Comparison of ENCODE assay signal across 8 cellular contexts in the genomic region with DNA sequence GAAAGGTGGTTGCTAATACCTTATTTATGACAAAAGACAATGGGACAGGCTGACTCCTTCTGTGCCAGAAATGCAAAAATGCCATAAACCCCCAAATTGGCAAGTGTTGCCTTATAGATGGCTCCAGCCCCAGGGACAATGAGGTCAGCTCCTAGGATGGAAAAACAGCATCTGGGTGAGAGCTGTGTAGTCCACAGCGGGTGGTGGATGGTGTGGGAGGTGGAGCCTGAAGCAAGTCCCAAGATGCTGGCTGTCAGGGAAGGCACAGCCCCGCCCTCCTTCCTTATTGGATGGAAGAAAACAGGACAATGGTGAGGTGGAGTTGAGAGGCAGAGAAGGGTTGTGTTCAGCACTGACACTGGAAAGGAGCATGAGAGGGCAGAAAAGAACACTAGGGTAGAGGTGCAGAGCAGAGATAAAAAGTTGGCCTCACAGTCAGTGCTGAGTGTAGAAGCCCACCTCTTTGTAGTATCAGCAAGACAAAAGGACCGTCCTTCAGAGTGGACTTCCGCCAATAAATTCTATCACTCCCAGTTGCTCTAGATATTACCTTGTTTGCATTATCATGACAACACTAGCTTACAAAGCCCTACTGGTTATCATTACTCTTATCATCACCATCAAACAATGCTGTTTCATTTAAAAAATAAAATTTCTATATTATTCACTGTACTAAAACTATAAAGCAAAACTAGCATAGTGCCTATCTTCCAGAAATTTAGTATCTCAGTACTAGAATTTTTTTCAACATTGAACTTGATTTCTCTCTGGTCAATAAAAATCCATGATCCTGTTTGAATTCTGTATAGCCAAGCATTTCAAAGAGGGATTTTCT. TPM values are rescaled to one million over a fixed set of nuclear protein-coding genes. Genes with fewer than 3 reads are reported as not detected.
DNase-seq lines count a peak whose midpoint lies in the region; ATAC-seq and TF ChIP-seq lines count a peak whose summit lies in the region.

No MANE protein-coding gene starts in this region.

- H3K9me3 ChIP-seq in left ventricle myocardium inferior (replicated peaks) (no peaks in the 10 kb centered on the region), spleen (no peaks in the 10 kb centered on the region)

- H3K27me3 ChIP-seq in left ventricle myocardium inferior (ENCODE audit: low read depth): no peaks in the 10 kb centered on the region
- no peaks in the 10 kb centered on the region for H3K27me3 ChIP-seq in spleen (replicated peaks in 1 of 7)

- H3K36me3 ChIP-seq in left ventricle myocardium inferior: no peaks in the 10 kb centered on the region
- no peaks in the 10 kb centered on the region for H3K36me3 ChIP-seq in spleen

- ATAC-seq in activated naive CD4-positive, alpha-beta T cell treated with anti-CD3 and anti-CD28 coated beads, Interleukin-2, amount 50 U/mL, for 72 hours: peak in 1 of 2 donors; percentile 21
- no peak for ATAC-seq in GM19452 (IDR thresholded peaks at IDR 0.05; ENCODE audit: unreplicated experiment)

- TF ChIP-seq CTCF in left ventricle myocardium inferior (IDR thresholded peaks at IDR 0.05; ENCODE audit: borderline replicate concordance) (no peak), spleen (IDR thresholded peaks at IDR 0.05 in 8 of 11, conservative IDR thresholded peaks at IDR 0.05 in 3 of 11) (no peak)

- H3K4me3 ChIP-seq in left ventricle myocardium inferior (peak overlapping the region; percentile 30), spleen (peak overlapping the region in 2 of 8 donors; percentile 4 to 57)

- intact Hi-C loops in left ventricle myocardium inferior (cut with micrococcal nuclease) (loop anchor here (2.0 kb wide), 1 partner anchor 58 kb away; no protein-coding TSS in a partner anchor), spleen (cut with DNase I; ENCODE audit: low total_unique reads) (no loop called here)

- DNase-seq in stimulated activated CD4-positive, alpha-beta T cell treated with anti-CD3 and anti-CD28 coated beads, Interleukin-4, amount 100 ng/mL, for 24 hours: peak; percentile 21
- no peak for DNase-seq in stimulated activated CD4-positive, alpha-beta T cell treated with anti-CD3 and anti-CD28 coated beads, Interleukin-4, amount 100 ng/mL, for 1 hour
- DNase-seq in NCI-H446 treated with DMSO at 0.1 percent for 48 hours (lab: John Stamatoyannopoulos, UW) (peak; percentile 87), left ventricle myocardium inferior (peak; percentile 56), spleen (peak; percentile 85), NK-92 (lab: John Stamatoyannopoulos, UW; ENCODE audit: unreplicated experiment) (no peak)
- peak; percentile 21 to 62 for DNase-seq in activated naive CD4-positive, alpha-beta T cell treated with anti-CD3 and anti-CD28 coated beads, Interleukin-2, amount 50 U/mL, for 72 hours (ENCODE audit: low spot score in 2 of 2)

- H3K36me3 Mint-ChIP-seq in activated naive CD4-positive, alpha-beta T cell treated with anti-CD3 and anti-CD28 coated beads, Interleukin-2, amount 50 U/mL, for 72 hours: peaks cover 14 to 15% of the 10 kb centered on the region in 2 donors

- H3K9me3 Mint-ChIP-seq in activated naive CD4-positive, alpha-beta T cell treated with anti-CD3 and anti-CD28 coated beads, Interleukin-2, amount 50 U/mL, for 72 hours: peaks cover 4 to 6% of the 10 kb centered on the region in 2 donors

- H3K4me1 ChIP-seq in left ventricle myocardium inferior (peaks cover 53% of the 10 kb centered on the region), spleen (peaks cover 32 to 64% (median 49%) of the 10 kb centered on the region in 6 donors)

- H3K27ac Mint-ChIP-seq in activated naive CD4-positive, alpha-beta T cell treated with anti-CD3 and anti-CD28 coated beads, Interleukin-2, amount 50 U/mL, for 72 hours: peak overlapping the region; percentile 77 to 96

- WGBS in spleen, 5 donors: 51 to 62% (median 57%) methylated on average over 4 of the region's 4 CpGs

- H3K27ac ChIP-seq in left ventricle myocardium inferior (replicated peaks) (peak overlapping the region; percentile 99), spleen (peak overlapping the region; percentile 75 to 98 (median 98))

- no peak for TF ChIP-seq POLR2A in spleen (IDR thresholded peaks at IDR 0.05)

RNA-seq across cellular contexts. Expression of a gene that starts 3.7 kb away (rescaled TPM):
- 10 to 100 TPM; 15.9 to 29.6 TPM for total RNA-seq in activated naive CD4-positive, alpha-beta T cell treated with anti-CD3 and anti-CD28 coated beads, Interleukin-2, amount 50 U/mL, for 72 hours
- total RNA-seq in left ventricle myocardium inferior (11.3 TPM), spleen (10 to 100 TPM; 18.4 to 23.6 (median 21.7) TPM)
- polyA plus RNA-seq in spleen: 1 to 10 TPM; 4.6 to 9.9 (median 5.6) TPM

RNA-seq across cellular contexts. Expression of a gene that starts 59.6 kb away (rescaled TPM):
- total RNA-seq in activated naive CD4-positive, alpha-beta T cell treated with anti-CD3 and anti-CD28 coated beads, Interleukin-2, amount 50 U/mL, for 72 hours: 100 to 1,000 TPM; 292 to 444 TPM
- total RNA-seq in left ventricle myocardium inferior (324 TPM), spleen (100 to 1,000 TPM; 362 to 685 (median 490) TPM)
- polyA plus RNA-seq in spleen: 1,000 to 10,000 TPM in 1 of 3 donors, 100 to 1,000 TPM in 2; 837 to 1,089 (median 864) TPM

Comparison
In these comparisons a context has a peak if more than half of its experiments do, and no peak if none do; other contexts are left out.
1. DNase-seq: peak in stimulated activated CD4-positive, alpha-beta T cell treated with anti-CD3 and anti-CD28 coated beads, Interleukin-4, amount 100 ng/mL, for 24 hours (single experiment), NCI-H446 treated with DMSO at 0.1 percent for 48 hours (single experiment), activated naive CD4-positive, alpha-beta T cell treated with anti-CD3 and anti-CD28 coated beads, Interleukin-2, amount 50 U/mL, for 72 hours (2 of 2), left ventricle myocardium inferior (single experiment) and spleen (single experiment); none in stimulated activated CD4-positive, alpha-beta T cell treated with anti-CD3 and anti-CD28 coated beads, Interleukin-4, amount 100 ng/mL, for 1 hour (single experiment) and NK-92 (single experiment).